23 cellular contexts compared by ENCODE assay signal in the genomic region with DNA sequence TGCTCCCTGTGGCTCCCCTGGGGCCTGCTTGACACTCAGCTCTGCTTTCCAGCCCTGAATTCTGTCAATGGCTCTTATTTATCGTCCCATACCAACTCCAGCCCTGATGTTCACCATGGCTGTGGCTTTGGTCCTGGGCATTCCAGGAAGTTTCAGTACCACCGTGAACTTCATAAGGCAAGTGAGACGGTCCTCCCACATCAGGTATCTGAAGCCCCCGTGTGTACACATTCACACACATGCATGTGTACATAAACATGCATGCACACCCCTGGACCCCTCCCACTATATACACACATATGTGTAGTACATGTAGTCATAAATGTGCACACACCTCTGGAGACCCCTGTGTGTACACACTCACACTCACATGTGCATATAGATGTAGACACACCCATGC.
"Had no signal": no experiment of that assay in that cellular context is flagged by ENCODE, and none has a peak within 500 bp of the region (broad histone marks: within the 10 kb centered on the region; RNA-seq: fewer than 3 reads in every experiment).

No MANE protein-coding gene starts in this region.

- H3K27ac ChIP-seq: lower lobe of right lung, parathyroid adenoma, psoas muscle, right lobe of liver, spleen, thoracic aorta, tibial artery, uterus had no signal

- H3K36me3 ChIP-seq: lower lobe of right lung, right lobe of liver, spleen, thoracic aorta, tibial artery, uterus had no signal

- ATAC-seq: left cardiac atrium; left lobe of liver; lower lobe of right lung; natural killer cell; psoas muscle; right lobe of liver; stimulated activated memory B cell treated with anti-CD40 and anti-IgM and Interleukin-4, amounts not matched to agents 10 μg/mL and 1 μg/mL and 100 μg/mL, for 72 hours; stimulated activated naive CD8-positive, alpha-beta T cell treated with anti-CD3 and anti-CD28 coated beads, Interleukin-15, amount 100 ng/mL, for 72 hours had no signal

- H3K27me3 ChIP-seq: right lobe of liver, uterus had no signal

- H3K9me3 ChIP-seq: lower lobe of right lung, psoas muscle, right lobe of liver, spleen, thoracic aorta, tibial artery, uterus had no signal

- DNase-seq: head of caudate nucleus; hippocampal formation; kidney glomerular epithelial cell; left cardiac atrium; lower lobe of right lung; mammary epithelial cell; mesenchymal stem cell; naive B cell; natural killer cell; psoas muscle; spleen; stimulated activated CD4-positive, alpha-beta T cell treated with anti-CD3 and anti-CD28 coated beads, Interleukin-4, amount 100 ng/mL, for 24 hours; stimulated activated naive CD4-positive, alpha-beta T cell treated with Interleukin-2 at 50 U/mL for 16 hours; stimulated activated naive CD8-positive, alpha-beta T cell treated with anti-CD3 and anti-CD28 coated beads, Interleukin-15, amount 100 ng/mL, for 72 hours; substantia nigra; tibial artery; trophoblast cell; uterus had no signal

- H3K4me1 ChIP-seq: lower lobe of right lung, parathyroid adenoma, psoas muscle, spleen, tibial artery, uterus had no signal

- H3K4me3 ChIP-seq: lower lobe of right lung, psoas muscle, right lobe of liver, spleen, thoracic aorta, tibial artery, uterus had no signal
